ENCODE assay signal across 25 cellular contexts in the genomic region with DNA sequence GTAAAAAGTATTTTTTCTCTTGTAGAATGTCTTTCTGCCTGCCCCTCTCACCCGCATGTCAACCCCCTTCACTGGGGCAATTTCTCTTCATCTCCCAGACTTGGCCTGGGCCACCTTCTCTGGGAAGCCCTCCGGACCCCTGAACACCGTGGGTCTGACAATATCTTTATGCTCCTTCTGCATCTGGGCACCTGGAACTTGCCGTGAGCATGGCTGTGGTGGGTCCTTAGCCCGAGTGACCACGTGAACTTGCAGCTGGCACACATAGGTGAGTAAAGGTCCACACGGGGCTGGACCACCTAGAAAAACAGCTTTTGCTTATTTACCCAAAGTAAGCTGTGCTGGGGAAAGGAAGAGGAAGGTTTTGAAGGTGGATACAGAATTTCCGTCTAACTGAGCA.
"Had no signal": no experiment of that assay in that cellular context is flagged by ENCODE, and none has a peak within 500 bp of the region (broad histone marks: within the 10 kb centered on the region; RNA-seq: fewer than 3 reads in every experiment).

No MANE protein-coding gene starts in this region.

- H3K27me3 Mint-ChIP-seq: activated CD4-positive, alpha-beta T cell treated with anti-CD3 and anti-CD28 coated beads for 36 hours; activated CD4-positive, alpha-beta T cell treated with anti-CD3 and anti-CD28 coated beads, Interleukin-2, amount 10 ng/mL, durations not matched to agents 24 days and 14 days; activated naive CD8-positive, alpha-beta T cell treated with anti-CD3 and anti-CD28 coated beads, Interleukin-2, amount 10 ng/mL, durations not matched to agents 7 days and 5 days had no signal

- H3K9me3 ChIP-seq: gastroesophageal sphincter had no signal

- H3K4me3 Mint-ChIP-seq: activated CD4-positive, alpha-beta memory T cell treated with anti-CD3 and anti-CD28 coated beads for 36 hours; activated CD4-positive, alpha-beta T cell treated with anti-CD3 and anti-CD28 coated beads for 36 hours; activated CD4-positive, alpha-beta T cell treated with anti-CD3 and anti-CD28 coated beads, Interleukin-2, amount 10 ng/mL, durations not matched to agents 24 days and 14 days; activated CD8-positive, alpha-beta T cell treated with anti-CD3 and anti-CD28 coated beads, Interleukin-2, amount 10 ng/mL, durations not matched to agents 7 days and 5 days; activated naive CD4-positive, alpha-beta T cell treated with anti-CD3 and anti-CD28 coated beads for 36 hours; activated naive CD8-positive, alpha-beta T cell treated with anti-CD3 and anti-CD28 coated beads, Interleukin-2, amount 10 ng/mL, durations not matched to agents 7 days and 5 days; activated T-cell treated with anti-CD3 and anti-CD28 coated beads, Interleukin-2, amount 50 U/mL, for 4 hours; activated T-helper 17 cell treated with anti-CD3 and anti-CD28 coated beads, Interleukin-2, amount 50 U/mL, for 72 hours; brain; effector memory CD8-positive, alpha-beta T cell had no signal

- ATAC-seq: activated CD4-positive, alpha-beta T cell treated with anti-CD3 and anti-CD28 coated beads for 36 hours; activated CD8-positive, alpha-beta T cell treated with anti-CD3 and anti-CD28 coated beads, Interleukin-2, amount 10 ng/mL, durations not matched to agents 7 days and 5 days; activated naive CD4-positive, alpha-beta T cell treated with anti-CD3 and anti-CD28 coated beads, Interleukin-2, amount 50 U/mL, for 72 hours; activated T-cell treated with anti-CD3 and anti-CD28 coated beads, Interleukin-2, amount 50 U/mL, for 4 hours; activated T-helper 17 cell treated with anti-CD3 and anti-CD28 coated beads, Interleukin-2, amount 50 U/mL, for 72 hours; effector memory CD8-positive, alpha-beta T cell; gastroesophageal sphincter had no signal

- DNase-seq: activated CD4-positive, alpha-beta memory T cell treated with anti-CD3 and anti-CD28 coated beads for 36 hours; activated CD4-positive, alpha-beta T cell treated with anti-CD3 and anti-CD28 coated beads for 36 hours; activated CD4-positive, alpha-beta T cell treated with anti-CD3 and anti-CD28 coated beads, Interleukin-2, amount 10 ng/mL, durations not matched to agents 24 days and 14 days; activated CD4-positive, CD25-positive, alpha-beta regulatory T cell; activated CD4-positive, CD25-positive, alpha-beta regulatory T cell treated with anti-CD3 and anti-CD28 coated beads, Interleukin-2, amount 50 U/mL, for 72 hours; activated CD8-positive, alpha-beta T cell treated with anti-CD3 and anti-CD28 coated beads, Interleukin-2, amount 10 ng/mL, durations not matched to agents 7 days and 5 days; activated effector memory CD4-positive, alpha-beta T cell treated with Interleukin-2 at 50 U/mL for 16 hours; activated gamma-delta T cell treated with Interleukin-2 at 50 U/mL for 16 hours; activated naive CD4-positive, alpha-beta T cell treated with anti-CD3 and anti-CD28 coated beads for 36 hours; activated naive CD8-positive, alpha-beta T cell treated with anti-CD3 and anti-CD28 coated beads, Interleukin-2, amount 10 ng/mL, durations not matched to agents 7 days and 5 days; activated T-cell treated with anti-CD3 and anti-CD28 coated beads, Interleukin-2, amount 50 U/mL, for 4 hours; cortex of kidney; dermis blood vessel endothelial cell; effector CD4-positive, alpha-beta T cell; effector memory CD8-positive, alpha-beta T cell; esophagus squamous epithelium; foreskin melanocyte; head of caudate nucleus; T-helper 2 cell had no signal

- H3K4me1 Mint-ChIP-seq: activated CD4-positive, alpha-beta T cell treated with anti-CD3 and anti-CD28 coated beads for 36 hours; activated CD4-positive, alpha-beta T cell treated with anti-CD3 and anti-CD28 coated beads, Interleukin-2, amount 10 ng/mL, durations not matched to agents 24 days and 14 days; activated naive CD8-positive, alpha-beta T cell treated with anti-CD3 and anti-CD28 coated beads, Interleukin-2, amount 10 ng/mL, durations not matched to agents 7 days and 5 days had no signal

- H3K27ac Mint-ChIP-seq: activated CD4-positive, alpha-beta memory T cell treated with anti-CD3 and anti-CD28 coated beads for 36 hours; activated CD4-positive, alpha-beta T cell treated with anti-CD3 and anti-CD28 coated beads for 36 hours; activated CD4-positive, alpha-beta T cell treated with anti-CD3 and anti-CD28 coated beads, Interleukin-2, amount 10 ng/mL, durations not matched to agents 24 days and 14 days; activated CD8-positive, alpha-beta T cell treated with anti-CD3 and anti-CD28 coated beads, Interleukin-2, amount 10 ng/mL, durations not matched to agents 7 days and 5 days; activated naive CD4-positive, alpha-beta T cell treated with anti-CD3 and anti-CD28 coated beads for 36 hours; activated naive CD8-positive, alpha-beta T cell treated with anti-CD3 and anti-CD28 coated beads, Interleukin-2, amount 10 ng/mL, durations not matched to agents 7 days and 5 days; activated T-helper 17 cell treated with anti-CD3 and anti-CD28 coated beads, Interleukin-2, amount 50 U/mL, for 72 hours; effector memory CD8-positive, alpha-beta T cell had no signal

- H3K4me1 ChIP-seq: ascending aorta, esophagus squamous epithelium, gastroesophageal sphincter had no signal

- H3K27me3 ChIP-seq: ascending aorta, esophagus squamous epithelium had no signal

- H3K27ac ChIP-seq: ascending aorta, epithelial cell of prostate, esophagus squamous epithelium, gastroesophageal sphincter had no signal

- H3K4me3 ChIP-seq: ascending aorta, esophagus squamous epithelium, gastroesophageal sphincter had no signal

- H3K36me3 ChIP-seq: ascending aorta, esophagus squamous epithelium, gastroesophageal sphincter had no signal
